In genomic region chr7:2567663-2568238, GRCh38 we compare ENCODE assay signal across 8 cellular contexts. TPM values are rescaled to one million over a fixed set of nuclear protein-coding genes. Genes with fewer than 3 reads are reported as not detected.
DNase-seq lines count a peak whose midpoint lies in the region; ATAC-seq, FAIRE-seq and TF ChIP-seq lines count a peak whose summit lies in the region.

No MANE protein-coding gene starts in this region.

- no peak overlapping the region for H2BK5ac ChIP-seq in IMR-90 (ENCODE audit: low read depth, low read length, poor library complexity, severe bottlenecking)

- 15% methylated on average over 2 of the region's 16 CpGs; no CpG with 5 or more reads in 1 of the 2 experiments for WGBS in IMR-90 (ENCODE audit: extremely low coverage in 2 of 2, insufficient read length in 1 of 2), 2 experiments

- no peak overlapping the region for H3K9ac ChIP-seq in IMR-90 (ENCODE audit: low read depth, low read length)

- TF ChIP-seq POLR2A in IMR-90 (IDR thresholded peaks at IDR 0.05; ENCODE audit: low read depth, low read length) = no peak

- H2BK20ac ChIP-seq in IMR-90 (ENCODE audit: low read depth, low read length) = no peak overlapping the region

- no peak overlapping the region for H3K14ac ChIP-seq in IMR-90 (replicated peaks; ENCODE audit: low read depth, low read length)

- peaks cover 7% of the 10 kb centered on the region; the same call in 1 of the 2 replicates for H3K9me1 ChIP-seq in IMR-90 (ENCODE audit: insufficient read depth, low read length)

- H3K36me3 ChIP-seq in IMR-90 (ENCODE audit: control insufficient read depth, insufficient read depth, low read length) (no peaks in the 10 kb centered on the region), bronchial epithelial cell (ENCODE audit: control insufficient read depth, insufficient read depth, low read length) (no peaks in the 10 kb centered on the region), lower lobe of right lung (peaks cover 19% of the 10 kb centered on the region)

- POLR2A ChIA-PET in IMR-90 (lab: Charles Lee; ENCODE audit: unreplicated experiment) = interaction anchor here (0.6 kb wide), 1 partner anchor 46 kb away, joined by 5 read pairs; no protein-coding TSS in a partner anchor

- ATAC-seq in IMR-90 (ENCODE audit: low read depth) = peak; percentile 63
- peak; percentile 56 to 58 for ATAC-seq in lower lobe of right lung
- ATAC-seq in HG03432 (IDR thresholded peaks at IDR 0.05; ENCODE audit: unreplicated experiment) = no peak
- no peak for ATAC-seq in GM18907 (IDR thresholded peaks at IDR 0.05; ENCODE audit: unreplicated experiment)

- H2BK120ac ChIP-seq in IMR-90 (ENCODE audit: low read depth, low read length) = no peak overlapping the region

- CTCF ChIA-PET in IMR-90 (lab: Yijun Ruan, JAX) = interaction anchor here (0.6 to 0.9 kb wide), 2 partner anchors 98 to 140 kb away, joined by 3 to 4 read pairs; no protein-coding TSS in a partner anchor

- H3K4ac ChIP-seq in IMR-90 (ENCODE audit: low read depth, low read length) = no peak overlapping the region

- peak; percentile 74 for TF ChIP-seq RAD21 in IMR-90 (IDR thresholded peaks at IDR 0.05; ENCODE audit: low read length)

- no peak overlapping the region for H3K23ac ChIP-seq in IMR-90 (ENCODE audit: low read depth, low read length)

- H3K27ac ChIP-seq in IMR-90 (ENCODE audit: insufficient read depth, low read length) (no peak overlapping the region), lower lobe of right lung (no peak overlapping the region)

- TF ChIP-seq CTCF in IMR-90 (conservative IDR thresholded peaks at IDR 0.05; ENCODE audit: low read depth, low read length) = peak; percentile 56
- peak; percentile 34 for TF ChIP-seq CTCF in bronchial epithelial cell (IDR thresholded peaks at IDR 0.05; ENCODE audit: insufficient read depth, low read length, severe bottlenecking)
- peak; percentile 48 for TF ChIP-seq CTCF in lower lobe of right lung (IDR thresholded peaks at IDR 0.05)

- H2AK9ac ChIP-seq in IMR-90 (replicated peaks; ENCODE audit: low read depth, low read length, poor library complexity) = peak overlapping the region; percentile 60

- H4K91ac ChIP-seq in IMR-90 (ENCODE audit: insufficient read depth, low read depth, low read length) = no peak overlapping the region

- no peak overlapping the region; the same call in 1 of the 2 replicates for H2AK5ac ChIP-seq in IMR-90 (ENCODE audit: low read depth, low read length)

- no peak overlapping the region for H4K5ac ChIP-seq in IMR-90 (ENCODE audit: low read depth, low read length)

- DNase-seq in AG08396 (ENCODE audit: low spot score) = peak; percentile 58
- peak; percentile 38 for DNase-seq in IMR-90
- peak; percentile 9 for DNase-seq in bronchial epithelial cell (ENCODE audit: low read depth)
- DNase-seq in lower lobe of right lung = peak; percentile 51
- no peak for DNase-seq in NOMO-1 treated with dmso at 0.1 percent for 144 hours (lab: John Stamatoyannopoulos, UW; ENCODE audit: unreplicated experiment)
- DNase-seq in activated naive CD4-positive, alpha-beta T cell treated with Interleukin-2 at 50 U/mL for 16 hours = no peak

- peaks cover 10 to 14% of the 10 kb centered on the region in 2 experiments; a peak in 1 of 4 replicates for H3K79me1 ChIP-seq in IMR-90 (ENCODE audit: low read depth in 1 of 2, low read length in 2 of 2)

- H3K18ac ChIP-seq in IMR-90 (ENCODE audit: low read depth, low read length) = no peak overlapping the region

- in situ Hi-C loops in IMR-90 (cut with MboI; ENCODE audit: low sequenced_read_pairs) = no loop called here

- H2AFZ ChIP-seq in IMR-90 (replicated peaks; ENCODE audit: low read length, poor library complexity) = peak overlapping the region; percentile 21

- no peak overlapping the region for H2BK15ac ChIP-seq in IMR-90 (ENCODE audit: low read depth, low read length)

- H3K4me2 ChIP-seq in IMR-90 (ENCODE audit: low read depth, low read length) = no peak overlapping the region

- no peak overlapping the region for H3K4me3 ChIP-seq in IMR-90 (ENCODE audit: insufficient read depth, low read depth, low read length)
- H3K4me3 ChIP-seq in bronchial epithelial cell (ENCODE audit: low read depth, low read length) = no peak overlapping the region
- H3K4me3 ChIP-seq in lower lobe of right lung = no peak overlapping the region

- H3K4me1 ChIP-seq in IMR-90 (ENCODE audit: control insufficient read depth, insufficient read depth, low read length) = peaks cover 9% of the 10 kb centered on the region
- H3K4me1 ChIP-seq in lower lobe of right lung = peaks cover 10% of the 10 kb centered on the region

- dilution Hi-C loops in IMR-90 (cut with HindIII; ENCODE audit: low sequenced_read_pairs, unreplicated experiment) = no loop called here

- intact Hi-C loops in IMR-90 (cut with micrococcal nuclease) = loop anchor here (1.0 to 5.0 kb wide), 2 partner anchors 114 to 590 kb away; no protein-coding TSS in a partner anchor
- intact Hi-C loops in lower lobe of right lung (cut with DNase I) = no loop called here

- H3K9me3 ChIP-seq in IMR-90 (ENCODE audit: control insufficient read depth, insufficient read depth, low read length) = no peaks in the 10 kb centered on the region
- no peaks in the 10 kb centered on the region for H3K9me3 ChIP-seq in lower lobe of right lung

- no peaks in the 10 kb centered on the region for H3K27me3 ChIP-seq in IMR-90 (ENCODE audit: control insufficient read depth, insufficient read depth, low read length)
- H3K27me3 ChIP-seq in bronchial epithelial cell (ENCODE audit: control insufficient read depth, insufficient read depth, low read length) = no peaks in the 10 kb centered on the region
- H3K27me3 ChIP-seq in lower lobe of right lung (ENCODE audit: low read depth) = no peaks in the 10 kb centered on the region

- FAIRE-seq in bronchial epithelial cell (lab: Jason Lieb, UNC) = no peak

- H4K8ac ChIP-seq in IMR-90 (ENCODE audit: low read depth in 2 of 2, low read length in 2 of 2) = no peak overlapping the region

- no peak overlapping the region for H3K56ac ChIP-seq in IMR-90 (ENCODE audit: extremely low read depth, insufficient read depth, low read length)

- no TSS peak for BruUV-seq in IMR-90 (replicated peaks; lab: Mats Ljungman, UMichigan)

- H4K20me1 ChIP-seq in IMR-90 (ENCODE audit: insufficient read depth, low read length) = no peaks in the 10 kb centered on the region

TF ChIP-seq in IMR-90, 13 proteins besides CTCF, POLR2A, EP300 and RAD21:
- TF ChIP-seq SMC3 (IDR thresholded peaks at IDR 0.05; ENCODE audit: low read depth, low read length) (peak; percentile 48), CEBPB (IDR thresholded peaks at IDR 0.05; ENCODE audit: low read depth, low read length) (no peak)

RNA-seq across cellular contexts. Expression of gene IQCE, which starts 9.0 kb away (rescaled TPM):
- total RNA-seq in IMR-90 (2012; rRNA removed) (5.0 and 6.7 TPM in 2 replicates), bronchial epithelial cell (6.3 and 6.9 TPM in 2 replicates), lower lobe of right lung (32.0 TPM)
- 6.3 and 8.1 TPM in 2 replicates for polyA plus RNA-seq in IMR-90 (2012; rRNA removed)
- 3.9 and 16.6 TPM in 2 replicates for polyA plus RNA-seq in IMR-90 (2012; cell fraction: cytosol; rRNA removed)
- polyA plus RNA-seq in IMR-90 (2012; cell fraction: nucleus; rRNA removed; ENCODE audit: low replicate concordance) = 15.9 and 17.4 TPM in 2 replicates

RNA-seq across cellular contexts. Expression of gene BRAT1, which starts 12.4 kb away (rescaled TPM):
- total RNA-seq in IMR-90 (2012; rRNA removed) = 5.8 and 6.8 TPM in 2 replicates
- 21.9 and 27.5 TPM in 2 replicates for polyA plus RNA-seq in IMR-90 (2012; rRNA removed)
- 19.5 and 22.3 TPM in 2 replicates for polyA plus RNA-seq in IMR-90 (2012; cell fraction: cytosol; rRNA removed)
- polyA plus RNA-seq in IMR-90 (2012; cell fraction: nucleus; rRNA removed; ENCODE audit: low replicate concordance) = 62.8 and 177 TPM in 2 replicates
- 12.1 and 13.3 TPM in 2 replicates for total RNA-seq in bronchial epithelial cell
- total RNA-seq in lower lobe of right lung = 24.4 TPM

RNA-seq across cellular contexts. Expression of gene LFNG, which starts 48.2 kb away (rescaled TPM):
- total RNA-seq in IMR-90 (2012; rRNA removed) (1.4 and 1.8 TPM in 2 replicates), bronchial epithelial cell (4.5 and 6.8 TPM in 2 replicates), lower lobe of right lung (42.6 TPM)
- 5.1 and 5.3 TPM in 2 replicates for polyA plus RNA-seq in IMR-90 (2012; rRNA removed)
- 3.8 and 5.3 TPM in 2 replicates for polyA plus RNA-seq in IMR-90 (2012; cell fraction: cytosol; rRNA removed)
- polyA plus RNA-seq in IMR-90 (2012; cell fraction: nucleus; rRNA removed; ENCODE audit: low replicate concordance) = 11.2 and 22.5 TPM in 2 replicates

Comparison
In these comparisons a context has a peak if more than half of its experiments do, and no peak if none do; other contexts are left out.
1. DNase-seq: peak in AG08396 (single experiment), IMR-90 (single experiment), bronchial epithelial cell (single experiment) and lower lobe of right lung (single experiment); none in NOMO-1 treated with dmso at 0.1 percent for 144 hours (single experiment) and activated naive CD4-positive, alpha-beta T cell treated with Interleukin-2 at 50 U/mL for 16 hours (single experiment).
2. ATAC-seq: peak in IMR-90 (single experiment) and lower lobe of right lung (2 of 2); none in HG03432 (single experiment) and GM18907 (single experiment).
3. Peak in every context shown above with its lines, with median percentiles within 50 percentile points of each other: CTCF ChIP-seq.